Comparison of ENCODE assay signal across 8 cellular contexts in genomic region chr5:177592905-177593304, GRCh38.
DNase-seq lines count a peak whose midpoint lies in the region; ATAC-seq and TF ChIP-seq lines count a peak whose summit lies in the region.

No MANE protein-coding gene starts in this region.

- H3K4me3 ChIP-seq in GM06990 (replicated peaks; ENCODE audit: low read depth, low read length) (peak overlapping the region; percentile 100), SU-DHL-6 (ENCODE audit: insufficient read depth, low read length, poor library complexity, severe bottlenecking) (peak overlapping the region; percentile 96), foreskin fibroblast (ENCODE audit: low read depth in 1 of 2, low read length in 2 of 2) (peak overlapping the region; percentile 97), rectal smooth muscle tissue (ENCODE audit: low read length) (peak overlapping the region; percentile 99)

- H3K27ac ChIP-seq in SU-DHL-6 (ENCODE audit: low read depth, low read length) (peak overlapping the region; percentile 66; the same call in 1 of the 2 replicates), rectal smooth muscle tissue (ENCODE audit: low read depth, low read length) (no peak overlapping the region)

- H3K4me2 ChIP-seq in SU-DHL-6 (ENCODE audit: low read depth, low read length, poor library complexity, severe bottlenecking), result peak overlapping the region; percentile 60

- H4K20me1 ChIP-seq in SU-DHL-6 (ENCODE audit: low read depth, low read length), result no peaks in the 10 kb centered on the region

- H3K9ac ChIP-seq in SU-DHL-6 (ENCODE audit: low read length) (peak overlapping the region; percentile 96), rectal smooth muscle tissue (ENCODE audit: low read length) (peak overlapping the region; percentile 80)

- no peaks in the 10 kb centered on the region for H3K9me3 ChIP-seq in SU-DHL-6 (ENCODE audit: insufficient read depth, low read length)

- H3K36me3 ChIP-seq in GM06990 (ENCODE audit: control insufficient read depth, insufficient read depth, low read length), result peaks cover 31% of the 10 kb centered on the region
- H3K36me3 ChIP-seq in SU-DHL-6 (ENCODE audit: low read length), result peaks cover 13% of the 10 kb centered on the region
- peaks cover 31% of the 10 kb centered on the region for H3K36me3 ChIP-seq in rectal smooth muscle tissue (ENCODE audit: control insufficient read depth, insufficient read depth, low read length)

- no peak for TF ChIP-seq CTCF in GM06990 (IDR thresholded peaks at IDR 0.05; ENCODE audit: insufficient read depth, low read length, poor library complexity, severe bottlenecking)
- no peak for TF ChIP-seq CTCF in SU-DHL-6 (IDR thresholded peaks at IDR 0.05; ENCODE audit: insufficient read depth, low read length, poor library complexity, severe bottlenecking)
- TF ChIP-seq CTCF in foreskin fibroblast (IDR thresholded peaks at IDR 0.05; ENCODE audit: low read depth, low read length), result no peak

- peaks cover 7% of the 10 kb centered on the region for H3F3A ChIP-seq in SU-DHL-6 (ENCODE audit: insufficient read depth)

- no peak overlapping the region for H2AFZ ChIP-seq in SU-DHL-6 (ENCODE audit: low read depth, low read length, severe bottlenecking)

- no peaks in the 10 kb centered on the region for H3K27me3 ChIP-seq in GM06990 (replicated peaks; ENCODE audit: control insufficient read depth, insufficient read depth, low read length)
- H3K27me3 ChIP-seq in SU-DHL-6 (ENCODE audit: low read length), result no peaks in the 10 kb centered on the region
- H3K27me3 ChIP-seq in rectal smooth muscle tissue (ENCODE audit: control insufficient read depth, insufficient read depth, low read length), result peaks cover 2% of the 10 kb centered on the region

- H3K9me2 ChIP-seq in SU-DHL-6 (replicated peaks; ENCODE audit: insufficient read depth, low read length), result no peaks in the 10 kb centered on the region

- H3K79me2 ChIP-seq in SU-DHL-6 (ENCODE audit: insufficient read depth, low read length), result peaks cover 12% of the 10 kb centered on the region

- no peaks in the 10 kb centered on the region for H3K4me1 ChIP-seq in rectal smooth muscle tissue (ENCODE audit: control insufficient read depth, insufficient read depth, low read length)

- DNase-seq in GM06990 (ENCODE audit: extremely low read depth, insufficient read length), result no peak
- DNase-seq in foreskin fibroblast, result no peak
- DNase-seq in HPDE6-E6E7 (ENCODE audit: extremely low spot score), result no peak
- no peak for DNase-seq in kidney glomerular epithelial cell (lab: John Stamatoyannopoulos, UW)
- no peak for DNase-seq in cerebellar nuclear complex (lab: John Stamatoyannopoulos, UW)

- no peak for ATAC-seq in GM18867 (IDR thresholded peaks at IDR 0.05; ENCODE audit: unreplicated experiment)
